19 cellular contexts compared by ENCODE assay signal in genomic region chr1:225644666-225645065, GRCh38. TPM values are rescaled to one million over a fixed set of nuclear protein-coding genes. Genes with fewer than 3 reads are reported as not detected.
DNase-seq lines count a peak whose midpoint lies in the region; ATAC-seq, FAIRE-seq and TF ChIP-seq lines count a peak whose summit lies in the region.
"Had no signal": no experiment of that assay in that cellular context is flagged by ENCODE, and none has a peak within 500 bp of the region (broad histone marks: within the 10 kb centered on the region; RNA-seq: fewer than 3 reads in every experiment).

No MANE protein-coding gene starts in this region.

- peak overlapping the region; percentile 36 for H3K27ac Mint-ChIP-seq in chondrocyte (ENCODE audit: unreplicated experiment)
- peak overlapping the region; percentile 64 for H3K27ac Mint-ChIP-seq in osteocyte (ENCODE audit: unreplicated experiment)
- H3K27ac Mint-ChIP-seq: CD4-positive, alpha-beta T cell; GM23338 had no signal

- FAIRE-seq in GM12891 (lab: Jason Lieb, UNC), result no peak

- H3K27me3 ChIP-seq in tibial artery, result no peaks in the 10 kb centered on the region
- H3K27me3 ChIP-seq: BLaER1, Peyer's patch had no signal

- H3K27me3 Mint-ChIP-seq in chondrocyte (ENCODE audit: low read depth) (no peaks in the 10 kb centered on the region), osteocyte (ENCODE audit: unreplicated experiment) (no peaks in the 10 kb centered on the region)

- ATAC-seq in HG02623 (IDR thresholded peaks at IDR 0.05; ENCODE audit: unreplicated experiment), result no peak
- ATAC-seq in HG02973 (IDR thresholded peaks at IDR 0.05; ENCODE audit: unreplicated experiment), result no peak
- ATAC-seq: GM23338 had no signal

- peaks cover 11% of the 10 kb centered on the region for H3K9me3 Mint-ChIP-seq in chondrocyte (ENCODE audit: low read depth)
- H3K9me3 Mint-ChIP-seq in osteocyte (ENCODE audit: unreplicated experiment), result peaks cover 10% of the 10 kb centered on the region
- H3K9me3 Mint-ChIP-seq: CD4-positive, alpha-beta T cell; GM23338 had no signal

- peaks cover 12 to 19% of the 10 kb centered on the region in 2 experiments for H3K36me3 ChIP-seq in HEK293 (ENCODE audit: control insufficient read depth in 2 of 2, insufficient read depth in 1 of 2, low read length in 2 of 2)
- H3K36me3 ChIP-seq in tibial artery, result no peaks in the 10 kb centered on the region
- H3K36me3 ChIP-seq: Peyer's patch had no signal

- H3K4me1 ChIP-seq in HEK293 (ENCODE audit: control insufficient read depth, insufficient read depth, low read length) (peaks cover 16% of the 10 kb centered on the region), tibial artery (peaks cover 0 to 60% (median 6%) of the 10 kb centered on the region in 4 donors)
- H3K4me1 ChIP-seq: Caco-2, Peyer's patch had no signal

- H3K4me3 ChIP-seq in HEK293 (ENCODE audit: low read depth, low read length) (no peak overlapping the region), tibial artery (no peak overlapping the region)
- H3K4me3 ChIP-seq: BLaER1, GM23338, HAP-1, Peyer's patch had no signal

- peaks cover 21% of the 10 kb centered on the region for H3K36me3 Mint-ChIP-seq in chondrocyte (ENCODE audit: low read depth)
- peaks cover 22% of the 10 kb centered on the region for H3K36me3 Mint-ChIP-seq in osteocyte (ENCODE audit: unreplicated experiment)

- peaks cover 74% of the 10 kb centered on the region for H3K4me1 Mint-ChIP-seq in chondrocyte (ENCODE audit: low read depth)
- H3K4me1 Mint-ChIP-seq in osteocyte (ENCODE audit: unreplicated experiment), result peaks cover 53% of the 10 kb centered on the region

- H3K9me3 ChIP-seq in HEK293 (ENCODE audit: control insufficient read depth, insufficient read depth, low read depth, low read length) (no peaks in the 10 kb centered on the region), tibial artery (no peaks in the 10 kb centered on the region)
- H3K9me3 ChIP-seq: Caco-2, HAP-1, Peyer's patch had no signal

- DNase-seq in chondrocyte (ENCODE audit: low spot score) (no peak), osteocyte (ENCODE audit: extremely low spot score, unreplicated experiment) (no peak), tibial artery (no peak), GM12891 (ENCODE audit: insufficient read length, low spot score) (no peak)
- DNase-seq: Caco-2; CD4-positive, alpha-beta T cell; DND-41; Kasumi-1; NCI-H1694; NCI-H2081 treated with DMSO at 0.1 percent for 48 hours; NCI-H2171 treated with DMSO at 0.1 percent for 48 hours; NCI-H524 treated with DMSO at 0.1 percent for 48 hours; Peyer's patch had no signal

- POLR2A ChIA-PET in HEK293 (lab: Yijun Ruan, JAX), result interaction anchor here (0.6 to 1.0 kb wide), 2 partner anchors 8 to 12 kb away, joined by 3 read pairs; partner anchors contain the start of gene ENAH

- TF ChIP-seq POLR2A in GM12891 (IDR thresholded peaks at IDR 0.05; ENCODE audit: low read depth, low read length), result no peak

- TF ChIP-seq CTCF in HEK293 (tag by site-specific recombination; IDR thresholded peaks at IDR 0.05) (no peak), chondrocyte (IDR thresholded peaks at IDR 0.05) (no peak), osteocyte (IDR thresholded peaks at IDR 0.05) (no peak), tibial artery (IDR thresholded peaks at IDR 0.05) (no peak)

- intact Hi-C loops in tibial artery (cut with DNase I; ENCODE audit: low total_unique reads), result no loop called here

- CTCF ChIA-PET in HEK293 (lab: Yijun Ruan, JAX), result interaction anchor here (0.6 to 1.6 kb wide), 2 partner anchors 12 to 127 kb away, joined by 3 to 6 read pairs; no protein-coding TSS in a partner anchor

- no peak overlapping the region for H3K4me3 Mint-ChIP-seq in chondrocyte (ENCODE audit: unreplicated experiment)
- no peak overlapping the region for H3K4me3 Mint-ChIP-seq in osteocyte (ENCODE audit: unreplicated experiment)
- H3K4me3 Mint-ChIP-seq: CD4-positive, alpha-beta T cell; GM23338 had no signal

- no peak overlapping the region for H3K27ac ChIP-seq in HEK293 (ENCODE audit: extremely low read depth, low read depth, low read length)
- peak overlapping the region; percentile 2 to 100 for H3K27ac ChIP-seq in tibial artery
- H3K27ac ChIP-seq: BLaER1, Peyer's patch had no signal

TF ChIP-seq in HEK293, 187 proteins besides CTCF, POLR2A, EP300 and RAD21:
- 0 out of 2 replicates have a peak, but pooled peaks have one; percentile 38 for TF ChIP-seq GFI1B (tag by site-specific recombination; IDR thresholded peaks at IDR 0.05)
- TF ChIP-seq ZBTB10 (tag by site-specific recombination; IDR thresholded peaks at IDR 0.05), result no peak
- TF ChIP-seq PRDM6 (tag by site-specific recombination; IDR thresholded peaks at IDR 0.05), result peak; percentile 60

TF ChIP-seq in GM12891, 5 proteins besides CTCF, POLR2A, EP300 and RAD21:
- TF ChIP-seq PAX5 (IDR thresholded peaks at IDR 0.05; ENCODE audit: insufficient read depth, low read length, severe bottlenecking) (no peak), POU2F2 (IDR thresholded peaks at IDR 0.05; ENCODE audit: low read depth, low read length) (no peak), SPI1 (IDR thresholded peaks at IDR 0.05; ENCODE audit: low read depth, low read length) (no peak), TAF1 (IDR thresholded peaks at IDR 0.05; ENCODE audit: low read depth, low read length) (no peak), POLR2AphosphoS5 (IDR thresholded peaks at IDR 0.05; ENCODE audit: low read depth, low read length) (no peak)

RNA-seq across cellular contexts. Expression of gene ENAH, which starts 8.3 kb away (rescaled TPM):
- total RNA-seq in chondrocyte, result 208 to 457 TPM (median 434 TPM) in 3 replicates
- 232 and 233 TPM in 2 replicates for total RNA-seq in osteocyte
- polyA plus RNA-seq in GM12891 (2012; ENCODE audit: low read depth, missing spikeins), result not detected
- total RNA-seq: CD4-positive, alpha-beta T cell had no signal
